ENCODE assay signal across 8 cellular contexts in the genomic region with DNA sequence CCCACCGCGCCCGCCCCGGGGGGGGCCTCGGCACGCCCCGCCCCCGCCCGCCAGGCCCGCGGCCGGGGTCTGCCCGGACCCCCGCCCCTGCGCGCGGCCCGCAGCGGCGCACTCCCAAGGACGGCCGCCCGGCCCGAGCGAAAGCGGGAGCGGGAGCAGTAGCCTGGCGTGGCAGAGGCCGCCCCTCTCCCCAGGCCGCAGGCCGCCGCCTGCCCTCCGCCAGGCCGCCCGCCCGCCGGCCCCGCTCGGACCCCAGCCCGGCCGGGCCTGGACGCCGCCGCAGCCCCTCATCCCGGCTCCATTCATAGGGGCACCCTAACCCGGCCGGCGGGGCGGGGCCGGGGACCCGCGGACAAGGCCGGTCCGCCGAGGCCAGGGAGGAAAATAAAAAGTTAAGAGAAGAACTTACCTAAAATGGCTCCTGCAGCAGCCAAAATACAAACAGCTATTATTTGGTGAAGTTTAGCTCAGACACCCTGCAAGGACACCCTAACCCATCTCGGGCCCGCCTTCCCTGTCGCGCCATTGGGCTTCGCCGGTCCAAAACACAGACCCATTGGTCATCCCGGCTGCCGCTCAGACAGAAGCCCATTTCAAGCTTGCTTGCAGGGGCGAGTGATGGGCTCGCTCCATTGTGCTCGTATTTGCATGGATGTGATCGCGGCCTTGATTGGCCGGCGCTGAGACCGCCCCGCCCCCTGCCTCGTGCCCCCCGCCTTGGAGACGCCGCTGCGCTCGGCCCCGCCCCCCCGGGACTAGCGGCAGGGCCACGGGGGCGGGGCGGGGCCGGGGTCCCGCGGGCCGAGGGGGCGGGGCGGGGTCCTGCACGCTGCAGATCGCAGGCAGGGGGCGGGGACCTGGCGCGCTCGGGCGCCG.
A peak's percentile ranks its signal among the peaks of the same experiment; 100 is the strongest.
DNase-seq lines count a peak whose midpoint lies in the region; ATAC-seq and TF ChIP-seq lines count a peak whose summit lies in the region.

A gene with protein sequence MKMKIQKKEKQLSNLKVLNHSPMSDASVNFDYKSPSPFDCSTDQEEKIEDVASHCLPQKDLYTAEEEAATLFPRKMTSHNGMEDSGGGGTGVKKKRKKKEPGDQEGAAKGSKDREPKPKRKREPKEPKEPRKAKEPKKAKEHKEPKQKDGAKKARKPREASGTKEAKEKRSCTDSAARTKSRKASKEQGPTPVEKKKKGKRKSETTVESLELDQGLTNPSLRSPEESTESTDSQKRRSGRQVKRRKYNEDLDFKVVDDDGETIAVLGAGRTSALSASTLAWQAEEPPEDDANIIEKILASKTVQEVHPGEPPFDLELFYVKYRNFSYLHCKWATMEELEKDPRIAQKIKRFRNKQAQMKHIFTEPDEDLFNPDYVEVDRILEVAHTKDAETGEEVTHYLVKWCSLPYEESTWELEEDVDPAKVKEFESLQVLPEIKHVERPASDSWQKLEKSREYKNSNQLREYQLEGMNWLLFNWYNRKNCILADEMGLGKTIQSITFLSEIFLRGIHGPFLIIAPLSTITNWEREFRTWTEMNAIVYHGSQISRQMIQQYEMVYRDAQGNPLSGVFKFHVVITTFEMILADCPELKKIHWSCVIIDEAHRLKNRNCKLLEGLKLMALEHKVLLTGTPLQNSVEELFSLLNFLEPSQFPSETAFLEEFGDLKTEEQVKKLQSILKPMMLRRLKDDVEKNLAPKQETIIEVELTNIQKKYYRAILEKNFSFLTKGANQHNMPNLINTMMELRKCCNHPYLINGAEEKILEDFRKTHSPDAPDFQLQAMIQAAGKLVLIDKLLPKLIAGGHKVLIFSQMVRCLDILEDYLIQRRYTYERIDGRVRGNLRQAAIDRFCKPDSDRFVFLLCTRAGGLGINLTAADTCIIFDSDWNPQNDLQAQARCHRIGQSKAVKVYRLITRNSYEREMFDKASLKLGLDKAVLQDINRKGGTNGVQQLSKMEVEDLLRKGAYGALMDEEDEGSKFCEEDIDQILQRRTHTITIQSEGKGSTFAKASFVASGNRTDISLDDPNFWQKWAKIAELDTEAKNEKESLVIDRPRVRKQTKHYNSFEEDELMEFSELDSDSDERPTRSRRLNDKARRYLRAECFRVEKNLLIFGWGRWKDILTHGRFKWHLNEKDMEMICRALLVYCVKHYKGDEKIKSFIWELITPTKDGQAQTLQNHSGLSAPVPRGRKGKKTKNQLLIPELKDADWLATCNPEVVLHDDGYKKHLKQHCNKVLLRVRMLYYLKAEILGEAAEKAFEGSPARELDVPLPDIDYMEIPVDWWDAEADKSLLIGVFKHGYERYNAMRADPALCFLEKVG (N-terminal part only) (minus strand): TSS at position 447 of the 876 bp plus-strand sequence. CDS start 67,040 bp downstream, outside the sequence.

- no peak for TF ChIP-seq CTCF in choroid plexus epithelial cell (conservative IDR thresholded peaks at IDR 0.05; ENCODE audit: low read depth, low read length)

- DNase-seq in AG20443 (ENCODE audit: low spot score) (peak; percentile 98), NCI-H510A treated with DMSO at 0.1 percent for 48 hours (lab: John Stamatoyannopoulos, UW) (peak; percentile 96), choroid plexus epithelial cell (ENCODE audit: low read depth) (peak; percentile 100), kidney tubule cell (ENCODE audit: low spot score) (peak; percentile 99)
- peak; percentile 98 to 99 for DNase-seq in activated CD4-positive, alpha-beta T cell treated with anti-CD3 and anti-CD28 coated beads for 24 hours (ENCODE audit: low read depth in 2 of 2)
- peak; percentile 97 to 98 (median 98) for DNase-seq in stimulated activated CD4-positive, alpha-beta T cell treated with anti-CD3 and anti-CD28 coated beads, Interleukin-1b, Interleukin-23, amount 100 ng/mL, for 24 hours (ENCODE audit: low read depth in 4 of 4, low spot score in 1 of 4)

- H3K4me3 ChIP-seq in choroid plexus epithelial cell (ENCODE audit: low read depth, low read length): peak within 1 kb of the TSS; percentile 77

- peak; percentile 98 for ATAC-seq in HG03439 (IDR thresholded peaks at IDR 0.05; ENCODE audit: unreplicated experiment)

- TF ChIP-seq POLR2A in GM19193 (IDR thresholded peaks at IDR 0.05; ENCODE audit: extremely low read depth, insufficient read depth, insufficient read length): peak; percentile 45

Comparison
In these comparisons a context has a peak if more than half of its experiments do, and no peak if none do; other contexts are left out.
1. Peak in every context shown above with its lines: DNase-seq, ATAC-seq and H3K4me3 ChIP-seq.